ENCODE assay signal across 1 cellular context in genomic region chr6:43503443-43503842, GRCh38.
TF ChIP-seq lines count a peak whose summit lies in the region.

No MANE protein-coding gene starts in this region.

TF ChIP-seq in HEK293, 187 proteins besides CTCF, POLR2A, EP300 and RAD21:
- TF ChIP-seq ZNF174 (tag by site-specific recombination; IDR thresholded peaks at IDR 0.05) (no peak), SCRT2 (tag by site-specific recombination; IDR thresholded peaks at IDR 0.05) (peak; percentile 85), PRDM10 (tag by site-specific recombination; IDR thresholded peaks at IDR 0.05) (peak; percentile 68), ZNF426 (tag by site-specific recombination; IDR thresholded peaks at IDR 0.05) (no peak), ZNF133 (tag by site-specific recombination; IDR thresholded peaks at IDR 0.05) (no peak), ZNF792 (tag by site-specific recombination; IDR thresholded peaks at IDR 0.05) (no peak), ZNF394 (tag by site-specific recombination; IDR thresholded peaks at IDR 0.05; ENCODE audit: borderline replicate concordance) (no peak), ZNF707 (tag by site-specific recombination; IDR thresholded peaks at IDR 0.05) (no peak), ATF2 (tag by site-specific recombination; IDR thresholded peaks at IDR 0.05; ENCODE audit: low read depth) (no peak), ZNF138 (tag by site-specific recombination; IDR thresholded peaks at IDR 0.05; ENCODE audit: borderline replicate concordance) (no peak), GLI4 (tag by site-specific recombination; IDR thresholded peaks at IDR 0.05) (no peak), ZNF548 (tag by site-specific recombination; IDR thresholded peaks at IDR 0.05) (no peak), ZXDB (tag by site-specific recombination; IDR thresholded peaks at IDR 0.05) (no peak), ZNF121 (tag by site-specific recombination; IDR thresholded peaks at IDR 0.05) (no peak), ZNF239 (tag by site-specific recombination; IDR thresholded peaks at IDR 0.05) (no peak)
TF ChIP-seq in HEK293: peak in this region for 2.
